Comparison of ENCODE assay signal across 28 cellular contexts in the genomic region with DNA sequence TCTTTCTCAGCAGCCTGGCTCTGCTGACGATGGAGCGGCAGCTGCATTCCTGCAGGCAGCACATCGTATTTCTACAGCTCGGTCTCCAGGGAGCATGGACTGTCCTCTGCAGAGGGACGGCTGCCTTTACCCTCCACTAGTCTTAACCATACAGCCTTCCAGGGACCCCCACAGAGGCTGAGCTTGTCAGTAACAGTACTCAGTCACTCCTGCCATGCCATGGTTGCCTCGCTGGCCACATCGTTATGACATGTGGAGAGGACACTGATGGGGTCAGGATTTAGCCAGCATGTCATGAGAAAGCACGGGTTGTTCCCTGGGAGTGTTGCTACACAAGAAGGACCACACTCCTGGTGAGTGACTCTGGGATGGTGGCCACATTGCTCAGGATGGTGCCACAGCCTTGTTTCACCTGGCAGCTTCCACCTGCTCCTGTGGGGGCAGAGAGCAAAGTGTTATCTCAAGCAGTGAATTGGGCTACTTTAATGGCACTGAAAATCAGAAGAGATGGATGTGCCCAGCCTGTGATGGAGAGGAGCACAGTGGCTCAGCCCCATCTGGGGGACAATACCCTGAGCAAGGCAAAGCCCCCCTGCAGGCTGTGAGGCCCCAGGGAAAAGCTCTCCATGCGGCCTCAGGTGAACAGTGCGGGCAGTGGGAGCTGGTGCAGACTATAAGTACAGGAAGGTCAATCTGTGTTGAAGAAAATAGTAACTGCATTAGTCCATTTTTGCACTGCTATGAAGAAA.
"Had no signal": no experiment of that assay in that cellular context is flagged by ENCODE, and none has a peak within 500 bp of the region (broad histone marks: within the 10 kb centered on the region; RNA-seq: fewer than 3 reads in every experiment).

No MANE protein-coding gene starts in this region.

- H3K4me3 ChIP-seq: colonic mucosa, esophagus squamous epithelium, gastroesophageal sphincter had no signal

- ATAC-seq: activated T-cell treated with anti-CD3 and anti-CD28 coated beads, Interleukin-2, amount 50 U/mL, for 4 hours; activated T-helper 17 cell treated with anti-CD3 and anti-CD28 coated beads, Interleukin-2, amount 50 U/mL, for 72 hours; gastroesophageal sphincter; T-cell had no signal

- H3K27me3 ChIP-seq: brain microvascular endothelial cell, colonic mucosa had no signal

- H3K9me3 ChIP-seq: colonic mucosa, esophagus squamous epithelium had no signal

- H3K27ac ChIP-seq: brain microvascular endothelial cell, colonic mucosa, epithelial cell of prostate, esophagus squamous epithelium, gastroesophageal sphincter had no signal

- H3K36me3 ChIP-seq: brain microvascular endothelial cell, colonic mucosa, esophagus squamous epithelium, gastroesophageal sphincter had no signal

- DNase-seq: activated CD4-positive, alpha-beta memory T cell treated with anti-CD3 and anti-CD28 coated beads, Interleukin-2, amount 10 ng/mL, durations not matched to agents 7 days and 5 days; activated CD4-positive, alpha-beta T cell treated with anti-CD3 and anti-CD28 coated beads for 4 hours; activated CD4-positive, alpha-beta T cell treated with anti-CD3 and anti-CD28 coated beads, Interleukin-2, amount 10 ng/mL, durations not matched to agents 7 days and 5 days; activated CD4-positive, alpha-beta T cell treated with anti-CD3 and anti-CD28 coated beads, Interleukin-2, amount 50 U/mL, for 4 hours; activated CD4-positive, CD25-positive, alpha-beta regulatory T cell; activated CD4-positive, CD25-positive, alpha-beta regulatory T cell treated with anti-CD3 and anti-CD28 coated beads, Interleukin-2, amount 50 U/mL, for 72 hours; activated CD8-positive, alpha-beta memory T cell treated with anti-CD3 and anti-CD28 coated beads, Interleukin-2, amount 50 U/mL, for 48 hours; activated effector memory CD4-positive, alpha-beta T cell treated with Interleukin-2 at 50 U/mL for 16 hours; activated gamma-delta T cell treated with Interleukin-2 at 50 U/mL for 16 hours; activated naive CD4-positive, alpha-beta T cell treated with anti-CD3 and anti-CD28 coated beads, Interleukin-2, amount 50 U/mL, for 16 hours; activated naive CD4-positive, alpha-beta T cell treated with Interleukin-2 at 50 U/mL for 16 hours; activated T-cell treated with anti-CD3 and anti-CD28 coated beads for 4 hours; activated T-cell treated with anti-CD3 and anti-CD28 coated beads, Interleukin-2, amount 50 U/mL, for 4 hours; amniotic stem cell; anterior cingulate cortex; brain microvascular endothelial cell; caudate nucleus; cerebellar nuclear complex; colonic mucosa; effector CD8-positive, alpha-beta T cell; esophagus squamous epithelium; foreskin melanocyte; SW 1271; T-cell; T1000 had no signal

- H3K4me1 ChIP-seq: colonic mucosa, esophagus squamous epithelium, gastroesophageal sphincter had no signal
